8 cellular contexts compared by ENCODE assay signal in genomic region chr10:71850021-71850744, GRCh38. TPM values are rescaled to one million over a fixed set of nuclear protein-coding genes. Genes with fewer than 3 reads are reported as not detected.
DNase-seq lines count a peak whose midpoint lies in the region; ATAC-seq and TF ChIP-seq lines count a peak whose summit lies in the region.

No MANE protein-coding gene starts in this region.

- H3K4me3 ChIP-seq in left ventricle myocardium inferior (peak overlapping the region; percentile 99), brain microvascular endothelial cell (ENCODE audit: low read depth, low read length) (peak overlapping the region; percentile 98), mesendoderm (ENCODE audit: low read length) (peak overlapping the region; percentile 91), vagina (peak overlapping the region; percentile 97 to 99)

- peak overlapping the region; percentile 60 for H3K4ac ChIP-seq in mesendoderm (ENCODE audit: low read depth, low read length)

- intact Hi-C loops in left ventricle myocardium inferior (cut with micrococcal nuclease) (no loop called here), Right ventricle myocardium superior (cut with DNase I) (no loop called here), vagina (cut with DNase I) (no loop called here)

- H2AK5ac ChIP-seq in mesendoderm (ENCODE audit: low read length): no peak overlapping the region

- ATAC-seq in Right ventricle myocardium superior (ENCODE audit: poor library complexity): no peak
- no peak for ATAC-seq in GM21381 (IDR thresholded peaks at IDR 0.05; ENCODE audit: unreplicated experiment)
- no peak for ATAC-seq in HG03108 (IDR thresholded peaks at IDR 0.05; ENCODE audit: unreplicated experiment)

- H2BK15ac ChIP-seq in mesendoderm (replicated peaks; ENCODE audit: low read depth): no peak overlapping the region

- no peaks in the 10 kb centered on the region for H3K36me3 ChIP-seq in left ventricle myocardium inferior
- no peaks in the 10 kb centered on the region for H3K36me3 ChIP-seq in brain microvascular endothelial cell (replicated peaks)
- no peaks in the 10 kb centered on the region for H3K36me3 ChIP-seq in mesendoderm (ENCODE audit: control insufficient read depth, insufficient read depth, low read length)
- H3K36me3 ChIP-seq in vagina: no peaks in the 10 kb centered on the region

- peak overlapping the region; percentile 100 for H3K56ac ChIP-seq in mesendoderm (ENCODE audit: low read length)

- no peak for TF ChIP-seq POLR2A in vagina (IDR thresholded peaks at IDR 0.05)

- peak overlapping the region; percentile 85 for H3K23ac ChIP-seq in mesendoderm (ENCODE audit: low read length)

- no CpG with 5 or more reads among the region's 13 CpGs for WGBS in mesendoderm (ENCODE audit: extremely low coverage, insufficient coverage, low lambda C conversion rate)

- H3K79me1 ChIP-seq in mesendoderm (ENCODE audit: low read length): peaks cover 13% of the 10 kb centered on the region

- in situ Hi-C loops in brain microvascular endothelial cell (cut with HindIII; ENCODE audit: low pct_ligation_motif_present, low sequenced_read_pairs): no loop called here

- H4K8ac ChIP-seq in mesendoderm (ENCODE audit: low read depth, low read length): no peak overlapping the region

- TF ChIP-seq CTCF in left ventricle myocardium inferior (IDR thresholded peaks at IDR 0.05; ENCODE audit: borderline replicate concordance): no peak
- TF ChIP-seq CTCF in brain microvascular endothelial cell (IDR thresholded peaks at IDR 0.05; ENCODE audit: low read depth, low read length, missing control alignments): no peak
- no peak for TF ChIP-seq CTCF in vagina (IDR thresholded peaks at IDR 0.05)

- H4K5ac ChIP-seq in mesendoderm (ENCODE audit: low read length): no peak overlapping the region

- DNase-seq in left ventricle myocardium inferior (no peak), Right ventricle myocardium superior (no peak), brain microvascular endothelial cell (no peak), mesendoderm (no peak), vagina (ENCODE audit: extremely low spot score in 2 of 2) (no peak), NCI-H1105 treated with DMSO at 0.1 percent for 48 hours (lab: John Stamatoyannopoulos, UW) (no peak)

- H2BK120ac ChIP-seq in mesendoderm (ENCODE audit: low read depth, low read length): no peak overlapping the region

- H3K9me3 ChIP-seq in left ventricle myocardium inferior (replicated peaks): no peaks in the 10 kb centered on the region
- no peaks in the 10 kb centered on the region for H3K9me3 ChIP-seq in vagina

- H3K9ac ChIP-seq in mesendoderm (ENCODE audit: low read length): peak overlapping the region; percentile 99

- H3K4me1 ChIP-seq in left ventricle myocardium inferior: peaks cover 66% of the 10 kb centered on the region
- H3K4me1 ChIP-seq in mesendoderm (ENCODE audit: control insufficient read depth, low read depth, low read length): no peaks in the 10 kb centered on the region
- H3K4me1 ChIP-seq in vagina: peaks cover 48% of the 10 kb centered on the region

- H3K27me3 ChIP-seq in left ventricle myocardium inferior (ENCODE audit: low read depth) (no peaks in the 10 kb centered on the region), brain microvascular endothelial cell (replicated peaks) (no peaks in the 10 kb centered on the region), mesendoderm (ENCODE audit: insufficient read depth, low read length, poor library complexity) (no peaks in the 10 kb centered on the region), vagina (no peaks in the 10 kb centered on the region)

- H3K4me2 ChIP-seq in mesendoderm (ENCODE audit: low read length): peak overlapping the region; percentile 77

- peak overlapping the region; percentile 88 for H2BK5ac ChIP-seq in mesendoderm (ENCODE audit: low read length)

- H3K27ac ChIP-seq in left ventricle myocardium inferior (replicated peaks) (peak overlapping the region; percentile 99), brain microvascular endothelial cell (peak overlapping the region; percentile 97), mesendoderm (ENCODE audit: low read depth, low read length) (peak overlapping the region; percentile 92), vagina (peak overlapping the region; percentile 99)

- peaks cover 51% of the 10 kb centered on the region for H3K79me2 ChIP-seq in mesendoderm (ENCODE audit: control insufficient read depth, insufficient read depth, low read length)

- H3K18ac ChIP-seq in mesendoderm (ENCODE audit: low read length): no peak overlapping the region

RNA-seq across cellular contexts. Expression of gene PSAP, which starts 0.9 kb away (rescaled TPM):
- 1,672 TPM for total RNA-seq in left ventricle myocardium inferior
- 1,816 TPM for total RNA-seq in Right ventricle myocardium superior
- polyA plus RNA-seq in mesendoderm (2013, experiment 1 of 2): 164 TPM
- 164 TPM for polyA plus RNA-seq in mesendoderm (2013, experiment 2 of 2)
- total RNA-seq in vagina: 680 TPM
